23 cellular contexts compared by ENCODE assay signal in genomic region chr19:55161571-55162322, GRCh38. TPM values are rescaled to one million over a fixed set of nuclear protein-coding genes. Genes with fewer than 3 reads are reported as not detected.
"Had no signal": no experiment of that assay in that cellular context is flagged by ENCODE, and none has a peak within 500 bp of the region (broad histone marks: within the 10 kb centered on the region; RNA-seq: fewer than 3 reads in every experiment).

No MANE protein-coding gene starts in this region.

- H3K36me3 ChIP-seq: left lung, neutrophil, pancreas, thoracic aorta, vagina had no signal

- H3K36me3 Mint-ChIP-seq: immature natural killer cell, type B pancreatic cell had no signal

- FAIRE-seq: endometrium, pancreas had no signal

- H3K27me3 ChIP-seq: vagina had no signal

- DNase-seq: activated CD4-positive, alpha-beta memory T cell treated with anti-CD3 and anti-CD28 coated beads, Interleukin-2, amount 10 ng/mL, durations not matched to agents 7 days and 5 days; activated CD4-positive, alpha-beta T cell treated with anti-CD3 and anti-CD28 coated beads, Interleukin-2, amount 10 ng/mL, durations not matched to agents 24 days and 14 days; activated effector memory CD4-positive, alpha-beta T cell treated with anti-CD3 and anti-CD28 coated beads, Interleukin-2, amount 50 U/mL, for 16 hours; activated naive CD4-positive, alpha-beta T cell treated with anti-CD3 and anti-CD28 coated beads, Interleukin-2, amount 10 ng/mL, durations not matched to agents 7 days and 5 days; cortex of kidney; erythroblast; foreskin fibroblast; heart right ventricle; immature natural killer cell; naive thymus-derived CD8-positive, alpha-beta T cell; stimulated activated CD4-positive, alpha-beta T cell treated with anti-CD3 and anti-CD28 coated beads, Interleukin-4, amount 100 ng/mL, for 24 hours; stimulated activated naive CD4-positive, alpha-beta T cell treated with Interleukin-2 at 50 U/mL for 16 hours had no signal

- H3K27ac ChIP-seq: left lung, neutrophil, pancreas, psoas muscle, thoracic aorta, vagina had no signal

- H3K4me1 ChIP-seq: pancreas had no signal

- H3K4me3 Mint-ChIP-seq: activated CD4-positive, alpha-beta memory T cell treated with anti-CD3 and anti-CD28 coated beads, Interleukin-2, amount 10 ng/mL, durations not matched to agents 7 days and 5 days; activated CD4-positive, alpha-beta T cell treated with anti-CD3 and anti-CD28 coated beads, Interleukin-2, amount 10 ng/mL, durations not matched to agents 24 days and 14 days; activated naive CD4-positive, alpha-beta T cell treated with anti-CD3 and anti-CD28 coated beads, Interleukin-2, amount 10 ng/mL, durations not matched to agents 7 days and 5 days; immature natural killer cell; naive thymus-derived CD8-positive, alpha-beta T cell; type B pancreatic cell had no signal

- H3K9me3 ChIP-seq: heart right ventricle, left lung, neutrophil, pancreas, psoas muscle, thoracic aorta, vagina had no signal

- H3K9me3 Mint-ChIP-seq: activated CD4-positive, alpha-beta memory T cell treated with anti-CD3 and anti-CD28 coated beads, Interleukin-2, amount 10 ng/mL, durations not matched to agents 7 days and 5 days; activated CD4-positive, alpha-beta T cell treated with anti-CD3 and anti-CD28 coated beads, Interleukin-2, amount 10 ng/mL, durations not matched to agents 24 days and 14 days; type B pancreatic cell had no signal

- H3K27ac Mint-ChIP-seq: activated CD4-positive, alpha-beta memory T cell treated with anti-CD3 and anti-CD28 coated beads, Interleukin-2, amount 10 ng/mL, durations not matched to agents 7 days and 5 days; activated CD4-positive, alpha-beta T cell treated with anti-CD3 and anti-CD28 coated beads, Interleukin-2, amount 10 ng/mL, durations not matched to agents 24 days and 14 days; activated naive CD4-positive, alpha-beta T cell treated with anti-CD3 and anti-CD28 coated beads, Interleukin-2, amount 10 ng/mL, durations not matched to agents 7 days and 5 days; immature natural killer cell; naive thymus-derived CD8-positive, alpha-beta T cell; type B pancreatic cell had no signal

- H3K4me3 ChIP-seq: left lung, lung, pancreas, psoas muscle, thoracic aorta, vagina had no signal

RNA-seq across cellular contexts. Expression of gene TNNI3, which starts 4.2 kb away (rescaled TPM):
- total RNA-seq: activated CD4-positive, alpha-beta memory T cell treated with anti-CD3 and anti-CD28 coated beads, Interleukin-2, amount 10 ng/mL, durations not matched to agents 7 days and 5 days; activated CD4-positive, alpha-beta T cell treated with anti-CD3 and anti-CD28 coated beads, Interleukin-2, amount 10 ng/mL, durations not matched to agents 24 days and 14 days; fibroblast of lung; mesenteric fat pad; naive thymus-derived CD8-positive, alpha-beta T cell; thoracic aorta; vagina had no signal
- polyA plus RNA-seq: fibroblast of lung; naive thymus-derived CD8-positive, alpha-beta T cell had no signal

RNA-seq across cellular contexts. Expression of gene DNAAF3, which starts 4.7 kb away (rescaled TPM):
- total RNA-seq: activated CD4-positive, alpha-beta memory T cell treated with anti-CD3 and anti-CD28 coated beads, Interleukin-2, amount 10 ng/mL, durations not matched to agents 7 days and 5 days; activated CD4-positive, alpha-beta T cell treated with anti-CD3 and anti-CD28 coated beads, Interleukin-2, amount 10 ng/mL, durations not matched to agents 24 days and 14 days; naive thymus-derived CD8-positive, alpha-beta T cell; psoas muscle; thoracic aorta had no signal
- polyA plus RNA-seq: immature natural killer cell; naive thymus-derived CD8-positive, alpha-beta T cell had no signal

RNA-seq across cellular contexts. Expression of gene TNNT1, which starts 12.7 kb away (rescaled TPM):
- total RNA-seq: mesenteric fat pad; naive thymus-derived CD8-positive, alpha-beta T cell; thoracic aorta had no signal
- polyA plus RNA-seq: immature natural killer cell; naive thymus-derived CD8-positive, alpha-beta T cell had no signal

RNA-seq across cellular contexts. Expression of gene SYT5, which starts 18.3 kb away (rescaled TPM):
- total RNA-seq: activated CD4-positive, alpha-beta memory T cell treated with anti-CD3 and anti-CD28 coated beads, Interleukin-2, amount 10 ng/mL, durations not matched to agents 7 days and 5 days; activated CD4-positive, alpha-beta T cell treated with anti-CD3 and anti-CD28 coated beads, Interleukin-2, amount 10 ng/mL, durations not matched to agents 24 days and 14 days; left lung; mesenteric fat pad; naive thymus-derived CD8-positive, alpha-beta T cell; psoas muscle; thoracic aorta; vagina had no signal
